ENCODE assay signal across 1 cellular context in genomic region chr2:175181104-175181876, GRCh38.
TF ChIP-seq lines count a peak whose summit lies in the region.

Gene ATP5MC3 (minus strand): TSS chr2:175181710. CDS start chr2:175181393, 317 bp downstream.

TF ChIP-seq in HepG2, 621 proteins besides CTCF, POLR2A, EP300 and RAD21 (continued from another document and continues in another):
- TF ChIP-seq ZNF597 (CRISPR knock-in tag; IDR thresholded peaks at IDR 0.05) = 0 out of 2 replicates have a peak, but pooled peaks have one; percentile 32
- peak; percentile 6 for TF ChIP-seq DBP (CRISPR knock-in tag; IDR thresholded peaks at IDR 0.05; ENCODE audit: not compliant biosample characterization)
- no peak for TF ChIP-seq TRIM24 (CRISPR knock-in tag; IDR thresholded peaks at IDR 0.05)
- 0 out of 2 replicates have a peak, but pooled peaks have one; percentile 66 for TF ChIP-seq MYC (CRISPR knock-in tag; IDR thresholded peaks at IDR 0.05; ENCODE audit: borderline replicate concordance)
- no peak for TF ChIP-seq RFX5 (IDR thresholded peaks at IDR 0.05; ENCODE audit: low read depth, low read length)
- no peak; the same call in 1 of the 2 replicates for TF ChIP-seq ZFP82 (CRISPR knock-in tag; IDR thresholded peaks at IDR 0.05; ENCODE audit: borderline replicate concordance)
- no peak for TF ChIP-seq DNMT1 (CRISPR knock-in tag; IDR thresholded peaks at IDR 0.05)
- TF ChIP-seq ZNF788 (CRISPR knock-in tag; IDR thresholded peaks at IDR 0.05; ENCODE audit: borderline replicate concordance) = peak; percentile 76
- TF ChIP-seq CREBL2 (CRISPR knock-in tag; IDR thresholded peaks at IDR 0.05; ENCODE audit: borderline replicate concordance) = peak; percentile 78; the same call in 1 of the 2 replicates
- TF ChIP-seq HOXA7 (CRISPR knock-in tag; IDR thresholded peaks at IDR 0.05) = no peak
- peak; percentile 38 for TF ChIP-seq ZBTB34 (CRISPR knock-in tag; IDR thresholded peaks at IDR 0.05)
- peak; percentile 58; the same call in 1 of the 2 replicates for TF ChIP-seq HNF4G (IDR thresholded peaks at IDR 0.05; ENCODE audit: borderline replicate concordance, low read depth, low read length)
- TF ChIP-seq HNF4G (CRISPR knock-in tag; IDR thresholded peaks at IDR 0.05; ENCODE audit: borderline replicate concordance, low read depth) = no peak; the same call in 1 of the 2 replicates
- TF ChIP-seq NCOR1 (IDR thresholded peaks at IDR 0.05; ENCODE audit: borderline replicate concordance, low read length) = peak; percentile 75; the same call in 1 of the 2 replicates
- TF ChIP-seq RCOR2 (CRISPR knock-in tag; IDR thresholded peaks at IDR 0.05) = peak; percentile 37; the same call in 1 of the 2 replicates
- peak; percentile 95 for TF ChIP-seq ZNF350 (CRISPR knock-in tag; IDR thresholded peaks at IDR 0.05; ENCODE audit: borderline replicate concordance, low read depth)
- no peak for TF ChIP-seq RBM22 (optimal IDR thresholded peaks at IDR 0.05; ENCODE audit: low read length)
- TF ChIP-seq NFE2L2 (IDR thresholded peaks at IDR 0.05; ENCODE audit: low read length) = no peak
- TF ChIP-seq CEBPG (CRISPR knock-in tag; IDR thresholded peaks at IDR 0.05) = peak; percentile 74
- TF ChIP-seq ZNF691 (CRISPR knock-in tag; IDR thresholded peaks at IDR 0.05; ENCODE audit: borderline replicate concordance, low read depth) = no peak
- TF ChIP-seq TARDBP (CRISPR knock-in tag; IDR thresholded peaks at IDR 0.05) = peak; percentile 91
- peak; percentile 69 for TF ChIP-seq YEATS4 (CRISPR knock-in tag; IDR thresholded peaks at IDR 0.05; ENCODE audit: borderline replicate concordance)
- TF ChIP-seq ZNF761 (CRISPR knock-in tag; conservative IDR thresholded peaks at IDR 0.05) = no peak
- no peak for TF ChIP-seq ZNF550 (CRISPR knock-in tag; IDR thresholded peaks at IDR 0.05; ENCODE audit: borderline replicate concordance)
- peak; percentile 55 for TF ChIP-seq ZNF747 (CRISPR knock-in tag; IDR thresholded peaks at IDR 0.05; ENCODE audit: borderline replicate concordance)
- peak; percentile 98 for TF ChIP-seq TAF1 (CRISPR knock-in tag; IDR thresholded peaks at IDR 0.05)
- TF ChIP-seq ZNF687 (CRISPR knock-in tag; IDR thresholded peaks at IDR 0.05) = peak; percentile 95
- TF ChIP-seq CCDC6 (CRISPR knock-in tag; IDR thresholded peaks at IDR 0.05) = peak; percentile 54; the same call in 1 of the 2 replicates
- no peak for TF ChIP-seq SRSF9 (IDR thresholded peaks at IDR 0.05; ENCODE audit: borderline replicate concordance, insufficient read depth, low read depth, low read length, poor library complexity, severe bottlenecking)
- TF ChIP-seq EHMT2 (IDR thresholded peaks at IDR 0.05; ENCODE audit: borderline replicate concordance, low read depth, low read length) = peak; percentile 92; the same call in 1 of the 2 replicates
- peak; percentile 86; the same call in 1 of the 2 replicates for TF ChIP-seq KDM4B (CRISPR knock-in tag; IDR thresholded peaks at IDR 0.05)
- TF ChIP-seq SIX4 (CRISPR knock-in tag; IDR thresholded peaks at IDR 0.05) = no peak; the same call in 1 of the 2 replicates
- TF ChIP-seq ZMYM3 (CRISPR knock-in tag; IDR thresholded peaks at IDR 0.05) = peak; percentile 9
- TF ChIP-seq MLXIP (CRISPR knock-in tag; IDR thresholded peaks at IDR 0.05; ENCODE audit: borderline replicate concordance) = no peak; the same call in 1 of the 2 replicates
- peak; percentile 72; the same call in 1 of the 2 replicates for TF ChIP-seq ZNF768 (CRISPR knock-in tag; IDR thresholded peaks at IDR 0.05)
- TF ChIP-seq NBN (conservative IDR thresholded peaks at IDR 0.05) = no peak
- peak; percentile 89 for TF ChIP-seq RBM39 (IDR thresholded peaks at IDR 0.05; ENCODE audit: low read depth, low read length, poor library complexity, severe bottlenecking)
- TF ChIP-seq TCF12 (IDR thresholded peaks at IDR 0.05) = no peak
- TF ChIP-seq TCF12 (CRISPR knock-in tag; IDR thresholded peaks at IDR 0.05) = no peak; the same call in 1 of the 2 replicates
- peak; percentile 68 for TF ChIP-seq ZNF574 (CRISPR knock-in tag; IDR thresholded peaks at IDR 0.05)
- TF ChIP-seq NR2F1 (CRISPR knock-in tag; IDR thresholded peaks at IDR 0.05) = peak; percentile 91 to 96
- no peak for TF ChIP-seq HNRNPUL1 (IDR thresholded peaks at IDR 0.05; ENCODE audit: low read depth, low read length)
- peak; percentile 90 for TF ChIP-seq ELF1 (CRISPR knock-in tag; IDR thresholded peaks at IDR 0.05)
- no peak for TF ChIP-seq ZNF512 (CRISPR knock-in tag; IDR thresholded peaks at IDR 0.05)
- TF ChIP-seq ZNF451 (CRISPR knock-in tag; IDR thresholded peaks at IDR 0.05) = no peak; the same call in none of the 2 replicates
- no peak for TF ChIP-seq RARG (CRISPR knock-in tag; IDR thresholded peaks at IDR 0.05; ENCODE audit: low read depth)
- TF ChIP-seq CHD4 (IDR thresholded peaks at IDR 0.05; ENCODE audit: borderline replicate concordance, low read length) = no peak
- peak; percentile 84; the same call in 1 of the 2 replicates for TF ChIP-seq FOXO1 (CRISPR knock-in tag; IDR thresholded peaks at IDR 0.05)
- TF ChIP-seq PRPF4 (IDR thresholded peaks at IDR 0.05; ENCODE audit: low read depth, low read length, poor library complexity, severe bottlenecking) = peak; percentile 95
- TF ChIP-seq TFAP4 (IDR thresholded peaks at IDR 0.05; ENCODE audit: borderline replicate concordance, low read depth) = peak; percentile 73; the same call in 1 of the 2 replicates
